ENCODE assay signal across 1 cellular context in the genomic region with DNA sequence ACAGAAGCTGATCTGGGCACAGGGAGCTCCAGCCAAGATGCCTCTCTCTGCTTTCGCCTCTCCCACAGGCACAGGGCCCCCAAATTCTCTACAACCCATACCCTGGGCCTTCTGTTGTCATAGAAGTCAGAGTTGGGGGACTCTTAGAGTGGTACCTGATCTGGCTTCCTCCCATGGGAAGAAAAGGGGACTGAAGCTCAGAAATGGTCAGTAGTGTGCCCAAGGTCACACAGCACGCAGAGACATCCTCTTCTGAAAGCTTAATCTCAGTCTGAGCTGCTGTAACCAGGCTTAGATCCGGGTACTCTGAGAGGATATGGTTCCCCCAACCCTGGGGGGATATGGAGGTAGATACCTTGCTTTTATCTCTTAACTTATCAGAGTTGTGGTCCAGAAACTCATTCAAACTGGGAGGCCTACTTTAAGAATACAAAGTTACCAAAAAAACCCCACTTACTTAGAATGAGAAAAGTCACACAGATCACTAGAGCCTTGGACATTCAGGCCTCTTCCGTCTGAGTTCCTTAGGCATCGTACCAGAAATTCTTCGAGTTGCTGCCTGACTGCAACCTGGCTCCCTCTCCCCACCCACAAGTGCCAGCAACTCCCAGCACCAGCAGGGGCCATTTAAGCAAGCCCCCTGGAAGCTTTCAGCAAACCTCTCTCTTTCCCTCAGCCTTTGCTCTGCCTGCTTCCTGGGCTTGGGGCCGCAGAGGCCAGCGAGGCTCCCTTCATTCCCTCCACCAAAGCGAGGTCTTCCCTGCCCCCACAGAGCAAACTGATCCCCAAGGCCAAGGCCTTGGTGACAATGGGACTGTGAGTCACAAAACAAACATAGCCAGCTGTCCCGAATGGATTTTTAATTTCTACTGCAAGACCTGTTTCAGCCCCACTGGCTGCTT.
A peak's percentile ranks its signal among the peaks of the same experiment; 100 is the strongest.
TF ChIP-seq lines count a peak whose summit lies in the region.

No MANE protein-coding gene starts in this region.

TF ChIP-seq in endothelial cell of umbilical vein, 7 proteins besides CTCF, POLR2A, EP300 and RAD21:
- TF ChIP-seq EZH2 (IDR thresholded peaks at IDR 0.05; ENCODE audit: borderline replicate concordance, low read depth, low read length, severe bottlenecking) (no peak), POLR2AphosphoS5 (IDR thresholded peaks at IDR 0.05; ENCODE audit: insufficient read depth, low read depth, low read length) (peak; percentile 17), JUN (IDR thresholded peaks at IDR 0.05; ENCODE audit: borderline replicate concordance, insufficient read depth, insufficient read length, low read depth) (no peak), FOS (IDR thresholded peaks at IDR 0.05; ENCODE audit: borderline replicate concordance, insufficient read depth, low read length) (peak; percentile 32), GATA2 (IDR thresholded peaks at IDR 0.05; ENCODE audit: insufficient read depth, insufficient read length, low read depth, low read length) (no peak), MYC (IDR thresholded peaks at IDR 0.05; ENCODE audit: low read depth, low read length) (no peak)
- TF ChIP-seq, protein P1, sequence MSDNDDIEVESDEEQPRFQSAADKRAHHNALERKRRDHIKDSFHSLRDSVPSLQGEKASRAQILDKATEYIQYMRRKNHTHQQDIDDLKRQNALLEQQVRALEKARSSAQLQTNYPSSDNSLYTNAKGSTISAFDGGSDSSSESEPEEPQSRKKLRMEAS (IDR thresholded peaks at IDR 0.05; ENCODE audit: insufficient read depth, insufficient read length) = no peak
